Comparison of ENCODE assay signal across 2 cellular contexts in genomic region chr15:80151148-80151547, GRCh38.
TF ChIP-seq lines count a peak whose summit lies in the region.

No MANE protein-coding gene starts in this region.

TF ChIP-seq in K562, 482 proteins besides CTCF, POLR2A, EP300 and RAD21:
- TF ChIP-seq TBL1XR1 (IDR thresholded peaks at IDR 0.05; ENCODE audit: low read length in 2 of 2), result no peak
- TF ChIP-seq DPF2 (IDR thresholded peaks at IDR 0.05), result no peak
- no peak for TF ChIP-seq CREB3 (tag; conservative IDR thresholded peaks at IDR 0.05; ENCODE audit: low read depth)
- no peak for TF ChIP-seq PRPF4 (IDR thresholded peaks at IDR 0.05; ENCODE audit: insufficient read depth, low read depth, low read length, poor library complexity, severe bottlenecking)
- TF ChIP-seq TCFL5 (CRISPR knock-in tag; conservative IDR thresholded peaks at IDR 0.05), result no peak
- TF ChIP-seq POLR2B (IDR thresholded peaks at IDR 0.05; ENCODE audit: low read depth, partially characterized antibody), result no peak
- no peak for TF ChIP-seq GTF2F1 (IDR thresholded peaks at IDR 0.05; ENCODE audit: low read depth, low read length)
- TF ChIP-seq RNF2 (IDR thresholded peaks at IDR 0.05), result no peak
- no peak for TF ChIP-seq BRCA1 (IDR thresholded peaks at IDR 0.05)
- no peak for TF ChIP-seq BRCA1 (CRISPR knock-in tag; IDR thresholded peaks at IDR 0.05)
- TF ChIP-seq NKRF (IDR thresholded peaks at IDR 0.05; ENCODE audit: borderline replicate concordance), result no peak
- no peak for TF ChIP-seq ZNF398 (CRISPR knock-in tag; IDR thresholded peaks at IDR 0.05)
- no peak for TF ChIP-seq PBX2 (CRISPR knock-in tag; IDR thresholded peaks at IDR 0.05; ENCODE audit: low read depth)
- no peak for TF ChIP-seq PBX2 (tag; conservative IDR thresholded peaks at IDR 0.05; ENCODE audit: low read depth)
- no peak for TF ChIP-seq CBX5 (IDR thresholded peaks at IDR 0.05; ENCODE audit: borderline replicate concordance, low read depth)
- no peak for TF ChIP-seq ZC3H11A (IDR thresholded peaks at IDR 0.05; ENCODE audit: low read depth, low read length)
- TF ChIP-seq GTF2B (IDR thresholded peaks at IDR 0.05; ENCODE audit: extremely low read depth, insufficient read length), result no peak
- no peak for TF ChIP-seq LCOR (CRISPR knock-in tag; IDR thresholded peaks at IDR 0.05)
- no peak for TF ChIP-seq ZNF444 (CRISPR knock-in tag; IDR thresholded peaks at IDR 0.05)
- no peak for TF ChIP-seq ZBTB1 (CRISPR knock-in tag; IDR thresholded peaks at IDR 0.05; ENCODE audit: borderline replicate concordance, low read depth)
- TF ChIP-seq ELF1 (tag; IDR thresholded peaks at IDR 0.05), result no peak

TF ChIP-seq in SK-N-SH, 30 proteins besides CTCF, POLR2A, EP300 and RAD21:
- no peak for TF ChIP-seq ELF1 (IDR thresholded peaks at IDR 0.05)
- TF ChIP-seq YY1 (IDR thresholded peaks at IDR 0.05; ENCODE audit: low read depth), result no peak
- TF ChIP-seq RFX5 (IDR thresholded peaks at IDR 0.05; ENCODE audit: low read length), result no peak
- TF ChIP-seq NRF1 (IDR thresholded peaks at IDR 0.05; ENCODE audit: low read depth, low read length), result no peak
